ENCODE assay signal across 28 cellular contexts in genomic region chr1:32455958-32456357, GRCh38. TPM values are rescaled to one million over a fixed set of nuclear protein-coding genes. Genes with fewer than 3 reads are reported as not detected.
DNase-seq lines count a peak whose midpoint lies in the region; ATAC-seq, FAIRE-seq and TF ChIP-seq lines count a peak whose summit lies in the region.
"Had no signal": no experiment of that assay in that cellular context is flagged by ENCODE, and none has a peak within 500 bp of the region (broad histone marks: within the 10 kb centered on the region; RNA-seq: fewer than 3 reads in every experiment).

No MANE protein-coding gene starts in this region.

- H3K36me3 ChIP-seq in HepG2 (replicated peaks in 1 of 2; ENCODE audit: control insufficient read depth in 1 of 2, insufficient read depth in 2 of 2, low read length in 2 of 2) (no peaks in the 10 kb centered on the region), right lobe of liver (no peaks in the 10 kb centered on the region), K562 (ENCODE audit: control insufficient read depth, insufficient read depth, low read length) (no peaks in the 10 kb centered on the region)
- H3K36me3 ChIP-seq: BE2C, BLaER1 had no signal

- H3K9me3 Mint-ChIP-seq in activated CD4-positive, alpha-beta T cell treated with anti-CD3 and anti-CD28 coated beads, Interleukin-2, amount 10 ng/mL, durations not matched to agents 7 days and 5 days, result peaks cover 13% of the 10 kb centered on the region

- H4K20me1 ChIP-seq in HepG2 (ENCODE audit: insufficient read depth, low read length) (no peaks in the 10 kb centered on the region), K562 (replicated peaks; ENCODE audit: control insufficient read depth, insufficient read depth, low read length) (no peaks in the 10 kb centered on the region)
- H4K20me1 ChIP-seq: BLaER1 had no signal

- H3K9me3 ChIP-seq in HepG2 (ENCODE audit: low read length) (peaks cover 9% of the 10 kb centered on the region; the same call in 1 of the 2 replicates), right lobe of liver (no peaks in the 10 kb centered on the region), K562 (replicated peaks; ENCODE audit: control insufficient read depth, insufficient read depth, low read depth, low read length) (peaks cover 6% of the 10 kb centered on the region)
- H3K9me3 ChIP-seq: BE2C had no signal

- 28% methylated on average over 2 of the region's 2 CpGs for WGBS in HepG2 (ENCODE audit: low lambda C conversion rate)
- WGBS in right lobe of liver (ENCODE audit: insufficient coverage, low coverage, low lambda C conversion rate, missing lambda C conversion rate), result 79% methylated on average over 2 of the region's 2 CpGs
- 0% methylated on average over 2 of the region's 2 CpGs for WGBS in K562 (ENCODE audit: insufficient coverage, low coverage, missing lambda C conversion rate)

- no peak overlapping the region for H3K27ac ChIP-seq in HepG2 (ENCODE audit: extremely low read length, insufficient read depth, low read length)
- H3K27ac ChIP-seq in right lobe of liver, result no peak overlapping the region
- no peak overlapping the region for H3K27ac ChIP-seq in K562 (ENCODE audit: extremely low read depth, low read depth, low read length)
- H3K27ac ChIP-seq: BLaER1 had no signal

- H2AFZ ChIP-seq in HepG2 (ENCODE audit: low read length) (no peak overlapping the region), K562 (ENCODE audit: low read depth, low read length) (no peak overlapping the region)

- BruUV-seq in HepG2 (replicated peaks; lab: Mats Ljungman, UMichigan) (no TSS peak), K562 (replicated peaks; lab: Mats Ljungman, UMichigan) (no TSS peak)

- TF ChIP-seq CTCF in HepG2 (CRISPR knock-in tag; IDR thresholded peaks at IDR 0.05) (no peak), right lobe of liver (IDR thresholded peaks at IDR 0.05) (no peak), K562 (IDR thresholded peaks at IDR 0.05 in 2 of 3, conservative IDR thresholded peaks at IDR 0.05 in 1 of 3; ENCODE audit: insufficient read depth in 2 of 3, low read depth in 1 of 3, low read length in 3 of 3) (no peak)

- TF ChIP-seq POLR2A in HepG2 (IDR thresholded peaks at IDR 0.05; ENCODE audit: insufficient read depth in 1 of 2, low read depth in 2 of 2, low read length in 2 of 2), result no peak
- TF ChIP-seq POLR2A in right lobe of liver (IDR thresholded peaks at IDR 0.05), result no peak
- TF ChIP-seq POLR2A in K562 (conservative IDR thresholded peaks at IDR 0.05), result no peak

- FAIRE-seq in HepG2 (lab: Jason Lieb, UNC) (no peak), K562 (lab: Jason Lieb, UNC) (no peak)
- FAIRE-seq: A204.1, GM12878, GM12892, GM19239 had no signal

- H3K4me3 Mint-ChIP-seq in activated CD4-positive, alpha-beta T cell treated with anti-CD3 and anti-CD28 coated beads, Interleukin-2, amount 10 ng/mL, durations not matched to agents 7 days and 5 days, result no peak overlapping the region
- H3K4me3 Mint-ChIP-seq: CD14-positive monocyte; CD4-positive, alpha-beta memory T cell; CD4-positive, CD25-positive, alpha-beta regulatory T cell; CD8-positive, alpha-beta memory T cell had no signal

- CTCF ChIA-PET in HepG2 (lab: Yijun Ruan, JAX; ENCODE audit: low intra/inter-chr PET ratio, low total read pairs) (no interaction called here), K562 (lab: Yijun Ruan, JAX; ENCODE audit: low intra/inter-chr PET ratio) (no interaction called here)
- CTCF ChIA-PET in activated CD4-positive, alpha-beta T cell treated with anti-CD3 and anti-CD28 coated beads, Interleukin-2, amount 10 ng/mL, durations not matched to agents 7 days and 5 days (lab: Charles Lee), result no interaction called here

- peaks cover 5% of the 10 kb centered on the region; the same call in 1 of the 2 replicates for H3K4me1 ChIP-seq in HepG2 (ENCODE audit: insufficient read depth, low read length)
- H3K4me1 ChIP-seq in right lobe of liver, result no peaks in the 10 kb centered on the region
- H3K4me1 ChIP-seq in K562 (replicated peaks in 1 of 2; ENCODE audit: control insufficient read depth in 2 of 2, insufficient read depth in 2 of 2, low read length in 2 of 2), result no peaks in the 10 kb centered on the region
- H3K4me1 ChIP-seq: BE2C had no signal

- H3K4me2 ChIP-seq in HepG2 (ENCODE audit: low read depth, low read length), result no peak overlapping the region
- H3K4me2 ChIP-seq in K562 (ENCODE audit: insufficient read depth, low read length), result no peak overlapping the region
- H3K4me2 ChIP-seq: BLaER1 had no signal

- ATAC-seq in HepG2, result no peak
- ATAC-seq in right lobe of liver, result no peak
- ATAC-seq in K562, result no peak
- no peak for ATAC-seq in left colon
- ATAC-seq: GM12878 had no signal

- H3K27me3 Mint-ChIP-seq in activated CD4-positive, alpha-beta T cell treated with anti-CD3 and anti-CD28 coated beads, Interleukin-2, amount 10 ng/mL, durations not matched to agents 7 days and 5 days, result peaks cover 10% of the 10 kb centered on the region

- no peaks in the 10 kb centered on the region for H3K4me1 Mint-ChIP-seq in activated CD4-positive, alpha-beta T cell treated with anti-CD3 and anti-CD28 coated beads, Interleukin-2, amount 10 ng/mL, durations not matched to agents 7 days and 5 days
- H3K4me1 Mint-ChIP-seq: CD14-positive monocyte; CD4-positive, alpha-beta memory T cell; CD4-positive, CD25-positive, alpha-beta regulatory T cell; CD8-positive, alpha-beta memory T cell had no signal

- H3K9ac ChIP-seq in HepG2 (ENCODE audit: insufficient read depth, low read depth, low read length) (no peak overlapping the region), K562 (ENCODE audit: insufficient read depth in 1 of 2, low read depth in 2 of 2, low read length in 2 of 2) (no peak overlapping the region)
- H3K9ac ChIP-seq: BLaER1 had no signal

- POLR2A ChIA-PET in HepG2 (lab: Yijun Ruan, JAX) (no interaction called here), K562 (lab: Yijun Ruan, JAX) (no interaction called here)
- POLR2A ChIA-PET in activated CD4-positive, alpha-beta T cell treated with anti-CD3 and anti-CD28 coated beads, Interleukin-2, amount 10 ng/mL, durations not matched to agents 7 days and 5 days (lab: Charles Lee), result no interaction called here

- intact Hi-C loops in HepG2 (cut with micrococcal nuclease; ENCODE audit: unreplicated experiment) (no loop called here), right lobe of liver (cut with DNase I) (no loop called here), K562 (cut with micrococcal nuclease) (no loop called here), left colon (cut with DNase I, micrococcal nuclease) (no loop called here)

- TF ChIP-seq EP300 in HepG2 (IDR thresholded peaks at IDR 0.05; ENCODE audit: low read depth in 2 of 2, low read length in 2 of 2), result no peak
- no peak for TF ChIP-seq EP300 in HepG2 (CRISPR knock-in tag; IDR thresholded peaks at IDR 0.05; ENCODE audit: borderline replicate concordance)
- no peak for TF ChIP-seq EP300 in K562 (IDR thresholded peaks at IDR 0.05; ENCODE audit: low read length)

- H3K79me2 ChIP-seq in HepG2 (ENCODE audit: insufficient read depth, low read length) (no peaks in the 10 kb centered on the region), K562 (ENCODE audit: control insufficient read depth, insufficient read depth, low read length) (no peaks in the 10 kb centered on the region)

- H3K36me3 Mint-ChIP-seq in activated CD4-positive, alpha-beta T cell treated with anti-CD3 and anti-CD28 coated beads, Interleukin-2, amount 10 ng/mL, durations not matched to agents 7 days and 5 days (ENCODE audit: low read depth), result no peaks in the 10 kb centered on the region
- H3K36me3 Mint-ChIP-seq: CD14-positive monocyte; CD8-positive, alpha-beta memory T cell had no signal

- no peak overlapping the region for H3K4me3 ChIP-seq in HepG2 (replicated peaks in 1 of 3; ENCODE audit: insufficient read depth in 1 of 3, low read depth in 2 of 3, low read length in 3 of 3)
- H3K4me3 ChIP-seq in right lobe of liver, result no peak overlapping the region
- H3K4me3 ChIP-seq in K562, result no peak overlapping the region
- H3K4me3 ChIP-seq: BLaER1, GM12878 had no signal

- H3K27ac Mint-ChIP-seq in activated CD4-positive, alpha-beta T cell treated with anti-CD3 and anti-CD28 coated beads, Interleukin-2, amount 10 ng/mL, durations not matched to agents 7 days and 5 days, result no peak overlapping the region
- H3K27ac Mint-ChIP-seq: CD14-positive monocyte; CD4-positive, CD25-positive, alpha-beta regulatory T cell; CD8-positive, alpha-beta memory T cell had no signal

- TF ChIP-seq RAD21 in HepG2 (CRISPR knock-in tag; IDR thresholded peaks at IDR 0.05), result no peak
- TF ChIP-seq RAD21 in K562 (CRISPR knock-in tag; conservative IDR thresholded peaks at IDR 0.05 in 1 of 2, IDR thresholded peaks at IDR 0.05 in 1 of 2), result no peak

- H3K9me1 ChIP-seq in K562 (ENCODE audit: control insufficient read depth, insufficient read depth, low read length), result no peaks in the 10 kb centered on the region

- DNase-seq in HepG2 (ENCODE audit: low spot score), result no peak
- no peak for DNase-seq in right lobe of liver
- DNase-seq in K562 (ENCODE audit: extremely low read depth in 1 of 4, low spot score in 3 of 4), result no peak
- DNase-seq in mesenteric fat pad (ENCODE audit: low spot score), result peak; percentile 2
- DNase-seq in left colon, result no peak
- DNase-seq in activated CD4-positive, alpha-beta T cell treated with anti-CD3 and anti-CD28 coated beads, Interleukin-2, amount 10 ng/mL, durations not matched to agents 7 days and 5 days, result no peak
- DNase-seq in SHP77 (lab: John Stamatoyannopoulos, UW), result no peak
- DNase-seq: 8988T; ACHN; BE2C; C1 segment of cervical spinal cord; CD4-positive, alpha-beta memory T cell; CD4-positive, CD25-positive, alpha-beta regulatory T cell; CD8-positive, alpha-beta memory T cell; COR-L47; DMS 273 treated with DMSO at 0.1 percent for 48 hours; DMS153; DMS79; DND-41; EL; GDM1 had no signal

- in situ Hi-C loops in HepG2 (cut with HindIII; ENCODE audit: extremely low pct_ligation_motif_present, low pct_unique_long_range_greater_than_20kb), result no loop called here
- in situ Hi-C loops in K562 (cut with MboI), result no loop called here

- H3K27me3 ChIP-seq in HepG2 (ENCODE audit: control insufficient read depth in 1 of 2, insufficient read depth in 2 of 2, low read length in 2 of 2), result peaks cover 1 to 6% of the 10 kb centered on the region in 2 experiments; a peak in 2 of 5 replicates
- H3K27me3 ChIP-seq in right lobe of liver, result no peaks in the 10 kb centered on the region
- peaks cover 31 to 39% of the 10 kb centered on the region in 2 experiments for H3K27me3 ChIP-seq in K562 (ENCODE audit: control insufficient read depth in 2 of 2, insufficient read depth in 2 of 2, low read length in 2 of 2)
- H3K27me3 ChIP-seq: BE2C, BLaER1 had no signal

RNA-seq across cellular contexts. Expression of gene ZBTB8B, which starts 8.9 kb away (rescaled TPM):
- total RNA-seq in HepG2 (2016; rRNA removed; fragmentation: Illumina TruSeq; extraction: Trizol), result 0.01 and 0.02 TPM in 2 replicates
- total RNA-seq in HepG2 (2016; cell fraction: cytosol; rRNA removed; fragmentation: Illumina TruSeq; extraction: Trizol; ENCODE audit: low read depth), result under 0.01 TPM in 1 of 2 replicates, not detected in the other
- 0.02 and 0.03 TPM in 2 replicates for total RNA-seq in HepG2 (2016; cell fraction: insoluble cytoplasmic fraction; rRNA removed; fragmentation: Illumina TruSeq; extraction: Trizol)
- under 0.01 TPM in 1 of 2 replicates, not detected in the other for total RNA-seq in HepG2 (2016; cell fraction: membrane; rRNA removed; fragmentation: Illumina TruSeq; extraction: Trizol)
- not detected in 2 replicates for total RNA-seq in HepG2 (2016; cell fraction: nucleus; rRNA removed; fragmentation: Illumina TruSeq; extraction: Trizol)
- polyA plus RNA-seq in HepG2 (2011; rRNA removed), result under 0.01 TPM in 1 of 2 replicates, not detected in the other
- not detected in 2 replicates for polyA plus RNA-seq in HepG2 (2011; cell fraction: cytosol; rRNA removed)
- polyA plus RNA-seq in HepG2 (2011; cell fraction: nucleus; rRNA removed), result 0.02 TPM in 1 of 2 replicates, not detected in the other
- polyA plus RNA-seq in HepG2 (2012), result not detected in 2 replicates
- not detected in 2 replicates for polyA plus RNA-seq in HepG2 (2016; cell fraction: cytosol; fragmentation: Illumina TruSeq; extraction: Trizol; ENCODE audit: low read depth)
- polyA plus RNA-seq in HepG2 (2016; cell fraction: insoluble cytoplasmic fraction; fragmentation: Illumina TruSeq; extraction: Trizol; ENCODE audit: low read depth), result 0.02 TPM in 1 of 2 replicates, not detected in the other
- 0.01 TPM in 1 of 2 replicates, not detected in the other for polyA plus RNA-seq in HepG2 (2016; cell fraction: membrane; fragmentation: Illumina TruSeq; extraction: Trizol; ENCODE audit: low read depth)
- 0.03 TPM in 1 of 2 replicates, not detected in the other for polyA plus RNA-seq in HepG2 (2016; cell fraction: nucleus; fragmentation: Illumina TruSeq; extraction: Trizol; ENCODE audit: insufficient read depth, low read depth)
- polyA minus RNA-seq in HepG2 (2011; rRNA and poly(A)+ RNA removed; ENCODE audit: low replicate concordance), result not detected in 2 replicates
- not detected in 2 replicates for polyA minus RNA-seq in HepG2 (2011; cell fraction: cytosol; rRNA and poly(A)+ RNA removed)
- not detected in 2 replicates for polyA minus RNA-seq in HepG2 (2011; cell fraction: nucleus; rRNA and poly(A)+ RNA removed)
- total RNA-seq in right lobe of liver, result not detected
- total RNA-seq in K562 (2011; cell fraction: chromatin; rRNA removed; ENCODE audit: low replicate concordance), result not detected in 2 replicates
- total RNA-seq in K562 (2011; cell fraction: nucleolus; rRNA removed), result not detected in 2 replicates
- total RNA-seq in K562 (2011; cell fraction: nucleoplasm; rRNA removed), result not detected in 2 replicates
- under 0.01 TPM in 1 of 2 replicates, not detected in the other for total RNA-seq in K562 (2014; rRNA removed)
- not detected in 2 replicates for total RNA-seq in K562 (2014; rRNA removed; fragmentation: Illumina TruSeq; extraction: Trizol)
- total RNA-seq in K562 (2015; rRNA removed; fragmentation: Illumina TruSeq; extraction: Trizol), result not detected in 2 replicates
- not detected in 2 replicates for total RNA-seq in K562 (2021)
- not detected in 2 replicates for polyA plus RNA-seq in K562 (2011; rRNA removed)
- not detected in 2 replicates for polyA plus RNA-seq in K562 (2011; cell fraction: cytosol; rRNA removed)
- not detected in 2 replicates for polyA plus RNA-seq in K562 (2011; cell fraction: nucleus; rRNA removed)
- polyA plus RNA-seq in K562 (2012), result 0.01 TPM in 1 of 2 replicates, not detected in the other
- not detected in 2 replicates for polyA plus RNA-seq in K562 (2014; fragmentation: Illumina TruSeq; extraction: Trizol)
- not detected for polyA plus RNA-seq in K562 (2014; fragmentation: Nextera tagmentation; extraction: Ambion mirVana)
- polyA plus RNA-seq in K562 (2014; rRNA removed), result not detected in 2 replicates
- not detected in 2 replicates for polyA minus RNA-seq in K562 (2011; rRNA and poly(A)+ RNA removed)
- not detected in 2 replicates for polyA minus RNA-seq in K562 (2011; cell fraction: cytosol; rRNA and poly(A)+ RNA removed)
- not detected in 2 replicates for polyA minus RNA-seq in K562 (2011; cell fraction: nucleus; rRNA and poly(A)+ RNA removed)
- not detected for total RNA-seq in mesenteric fat pad
- total RNA-seq in left colon, result not detected
- not detected for total RNA-seq in activated CD4-positive, alpha-beta T cell treated with anti-CD3 and anti-CD28 coated beads, Interleukin-2, amount 10 ng/mL, durations not matched to agents 7 days and 5 days
- total RNA-seq: CD4-positive, alpha-beta memory T cell; CD4-positive, CD25-positive, alpha-beta regulatory T cell; CD8-positive, alpha-beta memory T cell had no signal
- polyA plus RNA-seq: AG04450; CD14-positive monocyte; CD4-positive, alpha-beta memory T cell; CD4-positive, CD25-positive, alpha-beta regulatory T cell; CD8-positive, alpha-beta memory T cell had no signal

Comparison
In these comparisons a context has a peak if more than half of its experiments do, and no peak if none do; other contexts are left out.
1. Of the 241 proteins assayed by ChIP-seq in both HepG2 and K562: peak only in HepG2: none; only in K562: none; in both: RFX1; in neither: 240.